ENCODE assay signal across 1 cellular context in genomic region chr15:82986442-82986780, GRCh38.
TF ChIP-seq lines count a peak whose summit lies in the region.

No MANE protein-coding gene starts in this region.

TF ChIP-seq in K562, 482 proteins besides CTCF, POLR2A, EP300 and RAD21 (continued from another document):
- no peak for TF ChIP-seq NFE2 (IDR thresholded peaks at IDR 0.05; ENCODE audit: low read depth)
- TF ChIP-seq LCOR (CRISPR knock-in tag; IDR thresholded peaks at IDR 0.05), result no peak
- TF ChIP-seq MNT (conservative IDR thresholded peaks at IDR 0.05), result 0 out of 4 replicates have a peak, but pooled peaks of 1 of the 2 experiments have one; percentile 5
- TF ChIP-seq SREBF1 (IDR thresholded peaks at IDR 0.05; ENCODE audit: borderline replicate concordance, low read depth, low read length), result no peak
- no peak for TF ChIP-seq ZNF511 (CRISPR knock-in tag; IDR thresholded peaks at IDR 0.05)
- TF ChIP-seq ZBTB1 (CRISPR knock-in tag; IDR thresholded peaks at IDR 0.05; ENCODE audit: borderline replicate concordance, low read depth), result peak; percentile 73; the same call in 1 of the 2 replicates
- no peak for TF ChIP-seq CREB3L1 (IDR thresholded peaks at IDR 0.05; ENCODE audit: borderline replicate concordance, low read depth)
- no peak for TF ChIP-seq ATF6 (CRISPR knock-in tag; IDR thresholded peaks at IDR 0.05)
- TF ChIP-seq ZNF41 (CRISPR knock-in tag; conservative IDR thresholded peaks at IDR 0.05), result no peak
- peak; percentile 38 for TF ChIP-seq KDM5B (IDR thresholded peaks at IDR 0.05; ENCODE audit: insufficient replicate concordance, low read depth, low read length)
- TF ChIP-seq, protein P1, sequence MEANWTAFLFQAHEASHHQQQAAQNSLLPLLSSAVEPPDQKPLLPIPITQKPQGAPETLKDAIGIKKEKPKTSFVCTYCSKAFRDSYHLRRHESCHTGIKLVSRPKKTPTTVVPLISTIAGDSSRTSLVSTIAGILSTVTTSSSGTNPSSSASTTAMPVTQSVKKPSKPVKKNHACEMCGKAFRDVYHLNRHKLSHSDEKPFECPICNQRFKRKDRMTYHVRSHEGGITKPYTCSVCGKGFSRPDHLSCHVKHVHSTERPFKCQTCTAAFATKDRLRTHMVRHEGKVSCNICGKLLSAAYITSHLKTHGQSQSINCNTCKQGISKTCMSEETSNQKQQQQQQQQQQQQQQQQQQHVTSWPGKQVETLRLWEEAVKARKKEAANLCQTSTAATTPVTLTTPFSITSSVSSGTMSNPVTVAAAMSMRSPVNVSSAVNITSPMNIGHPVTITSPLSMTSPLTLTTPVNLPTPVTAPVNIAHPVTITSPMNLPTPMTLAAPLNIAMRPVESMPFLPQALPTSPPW (CRISPR knock-in tag; IDR thresholded peaks at IDR 0.05), result 0 out of 2 replicates have a peak, but pooled peaks have one; percentile 8
- TF ChIP-seq FOSL1 (tag; conservative IDR thresholded peaks at IDR 0.05), result no peak
- TF ChIP-seq PHF8 (IDR thresholded peaks at IDR 0.05; ENCODE audit: borderline replicate concordance, low read length), result 0 out of 2 replicates have a peak, but pooled peaks have one; percentile 9
- no peak for TF ChIP-seq NR2C2 (CRISPR knock-in tag; IDR thresholded peaks at IDR 0.05)
- peak; percentile 70; the same call in 1 of the 2 replicates for TF ChIP-seq NR2C2 (tag; IDR thresholded peaks at IDR 0.05)
